9 cellular contexts compared by ENCODE assay signal in the genomic region with DNA sequence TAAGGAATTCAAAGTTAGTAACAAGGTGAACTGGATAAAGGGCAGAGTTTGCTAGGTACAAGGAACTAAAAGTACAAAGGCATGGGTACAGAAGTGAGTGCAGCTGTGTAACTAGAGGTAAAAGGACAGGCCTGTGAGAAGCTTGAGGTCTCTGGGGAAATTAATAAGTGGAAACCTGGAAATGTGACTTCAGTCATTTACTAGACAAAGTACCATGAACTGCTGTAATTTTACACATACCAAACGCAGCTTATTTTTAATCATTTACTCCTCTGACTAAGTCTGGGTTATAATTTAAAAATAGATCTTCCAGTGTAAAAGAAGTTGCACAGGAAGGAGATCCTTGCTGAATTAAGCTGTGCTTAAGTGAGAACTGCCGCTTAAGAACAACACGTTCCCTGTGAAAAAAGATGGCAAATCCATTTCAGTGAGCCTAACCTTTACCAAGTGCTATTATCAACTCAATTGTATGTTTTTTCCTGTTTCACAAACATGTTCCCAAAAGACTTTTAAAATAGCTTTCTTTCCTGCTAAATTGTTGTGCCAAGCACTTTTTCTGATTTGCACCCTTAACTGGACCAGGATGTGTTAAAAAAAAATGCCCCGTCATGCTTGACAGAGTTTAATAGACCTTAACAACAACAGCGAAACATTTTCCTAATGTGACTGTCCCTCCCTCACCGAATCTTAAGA. TPM values are rescaled to one million over a fixed set of nuclear protein-coding genes. Genes with fewer than 3 reads are reported as not detected.
DNase-seq lines count a peak whose midpoint lies in the region; ATAC-seq, FAIRE-seq and TF ChIP-seq lines count a peak whose summit lies in the region.
"Had no signal": no experiment of that assay in that cellular context is flagged by ENCODE, and none has a peak within 500 bp of the region (broad histone marks: within the 10 kb centered on the region; RNA-seq: fewer than 3 reads in every experiment).

No MANE protein-coding gene starts in this region.

- H3K9me2 ChIP-seq in GM23338 (ENCODE audit: insufficient read depth), result no peaks in the 10 kb centered on the region

- H2AFZ ChIP-seq in GM23338 (peak overlapping the region; percentile 24; the same call in 1 of the 2 replicates), K562 (ENCODE audit: low read depth, low read length) (no peak overlapping the region)

- H3K4me3 ChIP-seq in GM23338 (no peak overlapping the region), K562 (no peak overlapping the region), uterus (no peak overlapping the region)

- no peak for TF ChIP-seq CTCF in GM23338 (conservative IDR thresholded peaks at IDR 0.05; ENCODE audit: low read depth in 2 of 2)
- TF ChIP-seq CTCF in K562 (IDR thresholded peaks at IDR 0.05 in 2 of 3, conservative IDR thresholded peaks at IDR 0.05 in 1 of 3; ENCODE audit: insufficient read depth in 2 of 3, low read depth in 1 of 3, low read length in 3 of 3), result no peak
- TF ChIP-seq CTCF in uterus (IDR thresholded peaks at IDR 0.05), result no peak

- no peak for TF ChIP-seq EP300 in K562 (IDR thresholded peaks at IDR 0.05; ENCODE audit: low read length)

- intact Hi-C loops in K562 (cut with micrococcal nuclease), result no loop called here
- intact Hi-C loops in uterus (cut with DNase I; ENCODE audit: low total_unique reads), result no loop called here
- intact Hi-C loops in activated T-helper 1 cell treated with anti-CD3 and anti-CD28 coated beads, Interleukin-12 subunit alpha, Interleukin-12 subunit beta, Interleukin-2, Interleukin-4 antibody, amounts not matched to agents 30 ng/mL and 10 ng/mL and 1 ng/mL, durations not matched to agents 14 hours and 24 hours and 36 hours (cut with micrococcal nuclease), result no loop called here

- no peaks in the 10 kb centered on the region for H3K27me3 Mint-ChIP-seq in GM23338 (ENCODE audit: insufficient read depth, low read depth, poor library complexity)
- peaks cover under 1% of the 10 kb centered on the region for H3K27me3 Mint-ChIP-seq in activated T-helper 1 cell treated with anti-CD3 and anti-CD28 coated beads, Interleukin-12 subunit alpha, Interleukin-12 subunit beta, Interleukin-2, Interleukin-4 antibody, amounts not matched to agents 30 ng/mL and 10 ng/mL and 1 ng/mL, durations not matched to agents 14 hours and 24 hours and 36 hours (ENCODE audit: insufficient read depth)
- H3K27me3 Mint-ChIP-seq: activated CD8-positive, alpha-beta T cell treated with anti-CD3 and anti-CD28 coated beads for 36 hours had no signal

- no peak overlapping the region for H3K4me3 Mint-ChIP-seq in GM23338
- H3K4me3 Mint-ChIP-seq in activated T-helper 1 cell treated with anti-CD3 and anti-CD28 coated beads, Interleukin-12 subunit alpha, Interleukin-12 subunit beta, Interleukin-2, Interleukin-4 antibody, amounts not matched to agents 30 ng/mL and 10 ng/mL and 1 ng/mL, durations not matched to agents 14 hours and 24 hours and 36 hours, result no peak overlapping the region
- H3K4me3 Mint-ChIP-seq: activated CD8-positive, alpha-beta T cell treated with anti-CD3 and anti-CD28 coated beads for 36 hours had no signal

- H3K27ac Mint-ChIP-seq in GM23338, result peak overlapping the region; percentile 94
- H3K27ac Mint-ChIP-seq in activated T-helper 1 cell treated with anti-CD3 and anti-CD28 coated beads, Interleukin-12 subunit alpha, Interleukin-12 subunit beta, Interleukin-2, Interleukin-4 antibody, amounts not matched to agents 30 ng/mL and 10 ng/mL and 1 ng/mL, durations not matched to agents 14 hours and 24 hours and 36 hours, result no peak overlapping the region
- H3K27ac Mint-ChIP-seq: activated CD8-positive, alpha-beta T cell treated with anti-CD3 and anti-CD28 coated beads for 36 hours had no signal

- no peaks in the 10 kb centered on the region for H3K27me3 ChIP-seq in GM23338 (ENCODE audit: insufficient read depth)
- H3K27me3 ChIP-seq in K562 (ENCODE audit: control insufficient read depth in 2 of 2, insufficient read depth in 2 of 2, low read length in 2 of 2), result no peaks in the 10 kb centered on the region
- no peaks in the 10 kb centered on the region for H3K27me3 ChIP-seq in uterus

- H4K20me1 ChIP-seq in GM23338 (replicated peaks; ENCODE audit: insufficient read depth) (no peaks in the 10 kb centered on the region), K562 (replicated peaks; ENCODE audit: control insufficient read depth, insufficient read depth, low read length) (no peaks in the 10 kb centered on the region)

- no peaks in the 10 kb centered on the region for H3K36me3 ChIP-seq in GM23338 (ENCODE audit: insufficient read depth)
- H3K36me3 ChIP-seq in K562 (ENCODE audit: control insufficient read depth, insufficient read depth, low read length), result no peaks in the 10 kb centered on the region
- no peaks in the 10 kb centered on the region for H3K36me3 ChIP-seq in uterus

- H3K9me3 Mint-ChIP-seq in GM23338, result no peaks in the 10 kb centered on the region; the same call in 2 of the 3 replicates
- H3K9me3 Mint-ChIP-seq in activated T-helper 1 cell treated with anti-CD3 and anti-CD28 coated beads, Interleukin-12 subunit alpha, Interleukin-12 subunit beta, Interleukin-2, Interleukin-4 antibody, amounts not matched to agents 30 ng/mL and 10 ng/mL and 1 ng/mL, durations not matched to agents 14 hours and 24 hours and 36 hours, result no peaks in the 10 kb centered on the region
- H3K9me3 Mint-ChIP-seq: activated CD8-positive, alpha-beta T cell treated with anti-CD3 and anti-CD28 coated beads for 36 hours had no signal

- POLR2A ChIA-PET in K562 (lab: Yijun Ruan, JAX), result no interaction called here

- FAIRE-seq in K562 (lab: Jason Lieb, UNC), result no peak

- 16% methylated on average over 6 of the region's 6 CpGs for WGBS in K562 (ENCODE audit: insufficient coverage, low coverage, missing lambda C conversion rate)

- in situ Hi-C loops in K562 (cut with MboI), result no loop called here

- no TSS peak for BruUV-seq in K562 (replicated peaks; lab: Mats Ljungman, UMichigan)

- H3K9me3 ChIP-seq in K562 (replicated peaks; ENCODE audit: control insufficient read depth, insufficient read depth, low read depth, low read length) (no peaks in the 10 kb centered on the region), uterus (no peaks in the 10 kb centered on the region)

- CTCF ChIA-PET in K562 (lab: Yijun Ruan, JAX; ENCODE audit: low intra/inter-chr PET ratio), result no interaction called here

- H3K36me3 Mint-ChIP-seq in GM23338 (ENCODE audit: low read depth), result no peaks in the 10 kb centered on the region
- H3K36me3 Mint-ChIP-seq in activated T-helper 1 cell treated with anti-CD3 and anti-CD28 coated beads, Interleukin-12 subunit alpha, Interleukin-12 subunit beta, Interleukin-2, Interleukin-4 antibody, amounts not matched to agents 30 ng/mL and 10 ng/mL and 1 ng/mL, durations not matched to agents 14 hours and 24 hours and 36 hours (ENCODE audit: low read depth), result no peaks in the 10 kb centered on the region

- ATAC-seq in GM23338, result no peak
- ATAC-seq in K562, result no peak
- ATAC-seq in left lobe of liver, result peak; percentile 59
- ATAC-seq in HG03045 (IDR thresholded peaks at IDR 0.05; ENCODE audit: unreplicated experiment), result no peak
- ATAC-seq: activated CD8-positive, alpha-beta T cell treated with anti-CD3 and anti-CD28 coated beads for 36 hours had no signal

- H3K9me1 ChIP-seq in K562 (ENCODE audit: control insufficient read depth, insufficient read depth, low read length), result no peaks in the 10 kb centered on the region

- no peaks in the 10 kb centered on the region for H3K79me2 ChIP-seq in GM23338 (replicated peaks; ENCODE audit: insufficient read depth)
- H3K79me2 ChIP-seq in K562 (ENCODE audit: control insufficient read depth, insufficient read depth, low read length), result no peaks in the 10 kb centered on the region

- no peak overlapping the region for H3K4me2 ChIP-seq in GM23338
- H3K4me2 ChIP-seq in K562 (ENCODE audit: insufficient read depth, low read length), result no peak overlapping the region

- H3K9ac ChIP-seq in K562 (ENCODE audit: insufficient read depth in 1 of 2, low read depth in 2 of 2, low read length in 2 of 2), result no peak overlapping the region

- TF ChIP-seq POLR2A in K562 (conservative IDR thresholded peaks at IDR 0.05) (no peak), uterus (IDR thresholded peaks at IDR 0.05) (no peak)

- no peak for TF ChIP-seq RAD21 in K562 (CRISPR knock-in tag; conservative IDR thresholded peaks at IDR 0.05 in 1 of 2, IDR thresholded peaks at IDR 0.05 in 1 of 2)

- peaks cover 38% of the 10 kb centered on the region for H3K4me1 ChIP-seq in GM23338 (ENCODE audit: insufficient read depth)
- H3K4me1 ChIP-seq in K562 (replicated peaks in 1 of 2; ENCODE audit: control insufficient read depth in 2 of 2, insufficient read depth in 2 of 2, low read length in 2 of 2), result no peaks in the 10 kb centered on the region
- no peaks in the 10 kb centered on the region for H3K4me1 ChIP-seq in uterus

- DNase-seq in GM23338 (ENCODE audit: low spot score) (no peak), K562 (ENCODE audit: extremely low read depth in 1 of 4, low spot score in 3 of 4) (peak in 1 of 4 experiments; percentile 8), left lobe of liver (ENCODE audit: low spot score) (no peak), uterus (peak in 1 of 2 donors; percentile 17), DMS 273 (lab: John Stamatoyannopoulos, UW; ENCODE audit: unreplicated experiment) (no peak)
- DNase-seq in activated T-helper 1 cell treated with anti-CD3 and anti-CD28 coated beads, Interleukin-12 subunit alpha, Interleukin-12 subunit beta, Interleukin-2, Interleukin-4 antibody, amounts not matched to agents 30 ng/mL and 10 ng/mL and 1 ng/mL, durations not matched to agents 14 hours and 24 hours and 36 hours (ENCODE audit: low spot score), result no peak
- DNase-seq: activated CD8-positive, alpha-beta T cell treated with anti-CD3 and anti-CD28 coated beads for 36 hours; central memory CD4-positive, alpha-beta T cell had no signal

- H3K27ac ChIP-seq in GM23338 (ENCODE audit: low read depth) (no peak overlapping the region), K562 (ENCODE audit: extremely low read depth, low read depth, low read length) (no peak overlapping the region), uterus (peak overlapping the region; percentile 37 to 76)

- no peaks in the 10 kb centered on the region for H3F3A ChIP-seq in GM23338 (replicated peaks; ENCODE audit: low read depth)

- peaks cover 36% of the 10 kb centered on the region for H3K4me1 Mint-ChIP-seq in GM23338
- no peaks in the 10 kb centered on the region for H3K4me1 Mint-ChIP-seq in activated T-helper 1 cell treated with anti-CD3 and anti-CD28 coated beads, Interleukin-12 subunit alpha, Interleukin-12 subunit beta, Interleukin-2, Interleukin-4 antibody, amounts not matched to agents 30 ng/mL and 10 ng/mL and 1 ng/mL, durations not matched to agents 14 hours and 24 hours and 36 hours (ENCODE audit: low read depth)

RNA-seq across cellular contexts. Expression of a gene that starts 44.3 kb away (rescaled TPM):
- 5.9 and 10.9 TPM in 2 replicates for total RNA-seq in GM23338 (2014; rRNA removed; shearing (Covaris generic))
- polyA plus RNA-seq in GM23338 (2016; fragmentation: Nextera tagmentation; extraction: Ambion mirVana) (2.6 and 3.2 TPM in 2 replicates), K562 (2011; rRNA removed) (0.03 TPM in 1 of 2 replicates, not detected in the other), K562 (2014; fragmentation: Illumina TruSeq; extraction: Trizol) (0.06 TPM in 1 of 2 replicates, not detected in the other), K562 (2014; fragmentation: Nextera tagmentation; extraction: Ambion mirVana) (not detected), K562 (2014; rRNA removed) (0.04 and 0.05 TPM in 2 replicates)
- not detected in 2 replicates for total RNA-seq in K562 (2011; cell fraction: chromatin; rRNA removed; ENCODE audit: low replicate concordance)
- total RNA-seq in K562 (2011; cell fraction: nucleolus; rRNA removed), result under 0.01 TPM in 1 of 2 replicates, not detected in the other
- not detected in 2 replicates for total RNA-seq in K562 (2011; cell fraction: nucleoplasm; rRNA removed)
- total RNA-seq in K562 (2014; rRNA removed) (not detected in 2 replicates), K562 (2014; rRNA removed; fragmentation: Illumina TruSeq; extraction: Trizol) (0.06 TPM in 1 of 2 replicates, not detected in the other), K562 (2015; rRNA removed; fragmentation: Illumina TruSeq; extraction: Trizol) (0.04 and 0.15 TPM in 2 replicates), K562 (2021) (0.27 TPM in 1 of 2 replicates, not detected in the other), left lobe of liver (5.2 TPM), uterus (100 to 1,000 TPM in 2 of 4 donors, 10 to 100 TPM in 2; 50.0 to 182 (median 104) TPM)
- polyA plus RNA-seq in K562 (2011; cell fraction: cytosol; rRNA removed), result 0.07 TPM in 1 of 2 replicates, not detected in the other
- polyA plus RNA-seq in K562 (2011; cell fraction: nucleus; rRNA removed), result not detected in 2 replicates
- 0.03 and 0.07 TPM in 2 replicates for polyA plus RNA-seq in K562 (2012)
- polyA minus RNA-seq in K562 (2011; rRNA and poly(A)+ RNA removed), result 0.06 TPM in 1 of 2 replicates, not detected in the other
- polyA minus RNA-seq in K562 (2011; cell fraction: cytosol; rRNA and poly(A)+ RNA removed), result not detected in 2 replicates
- polyA minus RNA-seq in K562 (2011; cell fraction: nucleus; rRNA and poly(A)+ RNA removed), result 0.11 TPM in 1 of 2 replicates, not detected in the other
- total RNA-seq in activated T-helper 1 cell treated with anti-CD3 and anti-CD28 coated beads, Interleukin-12 subunit alpha, Interleukin-12 subunit beta, Interleukin-2, Interleukin-4 antibody, amounts not matched to agents 30 ng/mL and 10 ng/mL and 1 ng/mL, durations not matched to agents 14 hours and 24 hours and 36 hours, result 0.29 and 0.36 TPM in 2 replicates

Comparison
In these comparisons a context has a peak if more than half of its experiments do, and no peak if none do; other contexts are left out.
1. H3K27ac ChIP-seq: peak in uterus (2 of 2); none in GM23338 (single experiment) and K562 (single experiment).